ENCODE assay signal across 1 cellular context in genomic region chr10:74991435-74991834, GRCh38.
A peak's percentile ranks its signal among the peaks of the same experiment; 100 is the strongest.
TF ChIP-seq lines count a peak whose summit lies in the region.

No MANE protein-coding gene starts in this region.

TF ChIP-seq in HepG2, 621 proteins besides CTCF, POLR2A, EP300 and RAD21 (continued from another document):
- no peak for TF ChIP-seq RNF219 (CRISPR knock-in tag; IDR thresholded peaks at IDR 0.05)
- TF ChIP-seq HNRNPK (IDR thresholded peaks at IDR 0.05; ENCODE audit: low read depth, low read length, poor library complexity, severe bottlenecking): no peak
- no peak for TF ChIP-seq ZNF841 (CRISPR knock-in tag; IDR thresholded peaks at IDR 0.05; ENCODE audit: borderline replicate concordance)
- TF ChIP-seq ZNF747 (CRISPR knock-in tag; IDR thresholded peaks at IDR 0.05; ENCODE audit: borderline replicate concordance): no peak
- no peak for TF ChIP-seq MYNN (CRISPR knock-in tag; IDR thresholded peaks at IDR 0.05; ENCODE audit: low read depth)
- TF ChIP-seq, protein P1, sequence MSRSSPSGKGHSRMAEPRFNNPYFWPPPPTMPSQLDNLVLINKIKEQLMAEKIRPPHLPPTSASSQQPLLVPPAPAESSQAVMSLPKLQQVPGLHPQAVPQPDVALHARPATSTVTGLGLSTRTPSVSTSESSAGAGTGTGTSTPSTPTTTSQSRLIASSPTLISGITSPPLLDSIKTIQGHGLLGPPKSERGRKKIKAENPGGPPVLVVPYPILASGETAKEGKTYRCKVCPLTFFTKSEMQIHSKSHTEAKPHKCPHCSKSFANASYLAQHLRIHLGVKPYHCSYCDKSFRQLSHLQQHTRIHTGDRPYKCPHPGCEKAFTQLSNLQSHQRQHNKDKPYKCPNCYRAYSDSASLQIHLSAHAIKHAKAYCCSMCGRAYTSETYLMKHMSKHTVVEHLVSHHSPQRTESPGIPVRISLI (CRISPR knock-in tag; IDR thresholded peaks at IDR 0.05; ENCODE audit: borderline replicate concordance): peak; percentile 32; the same call in 1 of the 2 replicates
- TF ChIP-seq THAP9 (CRISPR knock-in tag; IDR thresholded peaks at IDR 0.05; ENCODE audit: borderline replicate concordance): no peak
- no peak for TF ChIP-seq JUNB (CRISPR knock-in tag; IDR thresholded peaks at IDR 0.05; ENCODE audit: borderline replicate concordance)
- TF ChIP-seq ZKSCAN1 (IDR thresholded peaks at IDR 0.05; ENCODE audit: low read length): no peak
- TF ChIP-seq KDM2A (CRISPR knock-in tag; IDR thresholded peaks at IDR 0.05; ENCODE audit: borderline replicate concordance, low read depth): no peak
- TF ChIP-seq MAFK (conservative IDR thresholded peaks at IDR 0.05 in 1 of 2, IDR thresholded peaks at IDR 0.05 in 1 of 2; ENCODE audit: low read length in 2 of 2): peak in 1 of 2 experiments; percentile 24; a peak in 1 of 4 replicates
